8 cellular contexts compared by ENCODE assay signal in genomic region chr21:31604591-31605190, GRCh38. TPM values are rescaled to one million over a fixed set of nuclear protein-coding genes. Genes with fewer than 3 reads are reported as not detected.
DNase-seq lines count a peak whose midpoint lies in the region; ATAC-seq and TF ChIP-seq lines count a peak whose summit lies in the region.

No MANE protein-coding gene starts in this region.

- H3K4me1 Mint-ChIP-seq in activated T-helper 17 cell treated with anti-CD3 and anti-CD28 coated beads, Interleukin-2, amount 50 U/mL, for 72 hours, result peaks cover 4% of the 10 kb centered on the region

- peak overlapping the region; percentile 47 for H3K4me2 ChIP-seq in Loucy (ENCODE audit: low read depth, low read length, poor library complexity, severe bottlenecking)

- TF ChIP-seq CTCF in AG10803 (conservative IDR thresholded peaks at IDR 0.05; ENCODE audit: low read length) (peak; percentile 91), Loucy (conservative IDR thresholded peaks at IDR 0.05; ENCODE audit: low read length) (peak; percentile 91), RWPE2 (IDR thresholded peaks at IDR 0.05; ENCODE audit: poor library complexity, severe bottlenecking) (peak; percentile 83), foreskin keratinocyte (conservative IDR thresholded peaks at IDR 0.05) (peak; percentile 88), omental fat pad (IDR thresholded peaks at IDR 0.05) (peak in 2 of 3 donors; percentile 52 to 68), thoracic aorta (IDR thresholded peaks at IDR 0.05) (peak; percentile 67)

- no peaks in the 10 kb centered on the region for H3K9me2 ChIP-seq in Loucy (replicated peaks; ENCODE audit: low read depth, low read length)

- no peaks in the 10 kb centered on the region for H3K36me3 Mint-ChIP-seq in activated T-helper 17 cell treated with anti-CD3 and anti-CD28 coated beads, Interleukin-2, amount 50 U/mL, for 72 hours (ENCODE audit: low read depth)

- H3K9me3 ChIP-seq in Loucy (ENCODE audit: insufficient read depth, low read depth, low read length) (no peaks in the 10 kb centered on the region), RWPE2 (ENCODE audit: severe bottlenecking) (no peaks in the 10 kb centered on the region), thoracic aorta (no peaks in the 10 kb centered on the region)

- no peak overlapping the region for H3K4me3 Mint-ChIP-seq in activated T-helper 17 cell treated with anti-CD3 and anti-CD28 coated beads, Interleukin-2, amount 50 U/mL, for 72 hours

- H3K27me3 Mint-ChIP-seq in activated T-helper 17 cell treated with anti-CD3 and anti-CD28 coated beads, Interleukin-2, amount 50 U/mL, for 72 hours, result peaks cover 4% of the 10 kb centered on the region

- peak; percentile 76 for ATAC-seq in RWPE2 (ENCODE audit: low read depth)
- peak; percentile 75 for ATAC-seq in activated T-helper 17 cell treated with anti-CD3 and anti-CD28 coated beads, Interleukin-2, amount 50 U/mL, for 72 hours (replicated peaks)
- peak; percentile 73 for ATAC-seq in foreskin keratinocyte
- peak; percentile 48 for ATAC-seq in omental fat pad (ENCODE audit: low FRiP score)
- ATAC-seq in thoracic aorta (ENCODE audit: insufficient number of reproducible peaks, low FRiP score, low read depth), result no peak

- no peaks in the 10 kb centered on the region for H3K4me1 ChIP-seq in Loucy (ENCODE audit: insufficient read depth, low read length, poor library complexity, severe bottlenecking)
- no peaks in the 10 kb centered on the region for H3K4me1 ChIP-seq in RWPE2 (ENCODE audit: insufficient read depth, poor library complexity, severe bottlenecking)
- peaks cover 9% of the 10 kb centered on the region for H3K4me1 ChIP-seq in foreskin keratinocyte
- no peaks in the 10 kb centered on the region for H3K4me1 ChIP-seq in thoracic aorta (ENCODE audit: control insufficient read depth in 1 of 2, low read depth in 2 of 2)

- H3K9me3 Mint-ChIP-seq in activated T-helper 17 cell treated with anti-CD3 and anti-CD28 coated beads, Interleukin-2, amount 50 U/mL, for 72 hours, result no peaks in the 10 kb centered on the region

- no peak overlapping the region for H3K4me3 ChIP-seq in AG10803 (ENCODE audit: low read length)
- no peak overlapping the region for H3K4me3 ChIP-seq in Loucy (ENCODE audit: low read length, poor library complexity, severe bottlenecking)
- no peak overlapping the region for H3K4me3 ChIP-seq in RWPE2 (ENCODE audit: severe bottlenecking)
- no peak overlapping the region for H3K4me3 ChIP-seq in thoracic aorta

- H3K27me3 ChIP-seq in Loucy (ENCODE audit: insufficient read depth, low read length, poor library complexity, severe bottlenecking), result no peaks in the 10 kb centered on the region
- no peaks in the 10 kb centered on the region for H3K27me3 ChIP-seq in RWPE2 (ENCODE audit: insufficient read depth, poor library complexity, severe bottlenecking)
- H3K27me3 ChIP-seq in foreskin keratinocyte, result no peaks in the 10 kb centered on the region
- H3K27me3 ChIP-seq in thoracic aorta (replicated peaks; ENCODE audit: insufficient read depth), result no peaks in the 10 kb centered on the region

- no peaks in the 10 kb centered on the region for H3K36me3 ChIP-seq in Loucy (ENCODE audit: insufficient read depth, low read length)
- no peaks in the 10 kb centered on the region for H3K36me3 ChIP-seq in RWPE2 (ENCODE audit: low read depth)
- no peaks in the 10 kb centered on the region for H3K36me3 ChIP-seq in thoracic aorta

- H2AFZ ChIP-seq in Loucy (ENCODE audit: low read length), result peak overlapping the region; percentile 75

- no peak overlapping the region for H3K9ac ChIP-seq in Loucy (ENCODE audit: low read depth, low read length, poor library complexity, severe bottlenecking)

- no peaks in the 10 kb centered on the region for H3K79me2 ChIP-seq in Loucy (ENCODE audit: insufficient read depth, low read length)

- DNase-seq in AG10803 (ENCODE audit: low read depth), result peak; percentile 56
- DNase-seq in GM19238 (ENCODE audit: insufficient read length, low spot score), result peak; percentile 27
- no peak for DNase-seq in RWPE2 (ENCODE audit: low spot score)
- DNase-seq in foreskin keratinocyte, result peak; percentile 7 to 39
- peak; percentile 54 for DNase-seq in omental fat pad (ENCODE audit: low spot score)
- DNase-seq in thoracic aorta (ENCODE audit: low spot score), result no peak

- no peaks in the 10 kb centered on the region for H3F3A ChIP-seq in Loucy (ENCODE audit: low read depth)

- no peak overlapping the region for H3K27ac Mint-ChIP-seq in activated T-helper 17 cell treated with anti-CD3 and anti-CD28 coated beads, Interleukin-2, amount 50 U/mL, for 72 hours

- no peaks in the 10 kb centered on the region for H4K20me1 ChIP-seq in Loucy (ENCODE audit: insufficient read depth, low read length, poor library complexity, severe bottlenecking)

- H3K27ac ChIP-seq in RWPE2 (ENCODE audit: poor library complexity, severe bottlenecking), result no peak overlapping the region
- no peak overlapping the region for H3K27ac ChIP-seq in foreskin keratinocyte
- no peak overlapping the region for H3K27ac ChIP-seq in thoracic aorta

RNA-seq across cellular contexts. Expression of gene SOD1, which starts 54.8 kb away (rescaled TPM):
- 100 to 1,000 TPM; 148 to 244 TPM for total RNA-seq in activated T-helper 17 cell treated with anti-CD3 and anti-CD28 coated beads, Interleukin-2, amount 50 U/mL, for 72 hours
- 258 and 277 TPM in 2 replicates for total RNA-seq in foreskin keratinocyte
- 341 and 359 TPM in 2 replicates for polyA plus RNA-seq in foreskin keratinocyte
- 100 to 1,000 TPM; 160 to 389 (median 286) TPM for total RNA-seq in omental fat pad
- 100 to 1,000 TPM; 111 to 215 TPM for total RNA-seq in thoracic aorta

Comparison
In these comparisons a context has a peak if more than half of its experiments do, and no peak if none do; other contexts are left out.
1. DNase-seq: peak in AG10803 (single experiment), GM19238 (single experiment), foreskin keratinocyte (2 of 2) and omental fat pad (single experiment); none in RWPE2 (single experiment) and thoracic aorta (single experiment).
2. Peak in every context shown above with its lines, with median percentiles within 50 percentile points of each other: CTCF ChIP-seq.